8 cellular contexts compared by ENCODE assay signal in the genomic region with DNA sequence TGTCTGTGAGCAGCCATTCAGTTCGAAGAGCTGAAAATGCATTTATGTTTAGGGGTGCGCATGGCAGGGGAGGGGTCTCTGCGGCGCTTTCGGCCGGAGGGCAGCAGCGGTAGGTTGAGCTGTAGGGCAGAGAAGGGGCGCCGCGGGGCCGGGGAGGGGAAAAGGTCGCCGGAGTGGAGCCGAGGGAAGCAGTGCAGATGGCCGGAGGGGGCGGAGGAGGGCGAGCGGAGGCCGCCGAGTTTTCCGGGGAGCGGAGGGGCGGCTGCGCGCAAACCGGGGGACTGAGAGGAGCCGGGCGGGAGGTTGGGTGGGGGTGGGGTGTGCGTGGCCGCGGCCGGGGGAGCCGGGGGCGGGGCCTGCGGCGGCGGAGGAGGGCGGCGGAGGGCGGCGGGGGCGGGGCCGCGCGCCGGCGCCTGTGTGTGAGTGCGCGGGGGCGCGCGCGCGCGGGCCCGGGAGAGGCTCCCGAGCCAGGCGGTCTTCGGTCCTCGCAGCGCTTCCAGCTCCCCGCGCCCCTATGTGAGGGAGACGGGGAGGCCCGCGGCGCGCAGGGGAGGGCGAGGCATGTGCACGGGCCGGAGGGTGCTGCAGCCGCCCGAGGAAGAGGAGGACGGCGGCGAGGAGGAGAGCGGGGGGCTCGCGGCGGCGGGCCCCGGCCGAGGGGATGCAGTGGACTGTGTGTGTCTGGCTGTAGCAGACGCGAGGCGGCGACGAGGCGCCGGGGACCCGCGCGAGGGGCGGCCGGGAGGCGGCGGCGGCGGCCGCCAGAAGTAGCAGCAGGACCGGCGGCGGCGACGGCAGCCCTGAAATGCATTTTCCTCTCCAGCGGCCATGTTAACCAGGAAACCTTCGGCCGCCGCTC. TPM values are rescaled to one million over a fixed set of nuclear protein-coding genes. Genes with fewer than 3 reads are reported as not detected.
DNase-seq lines count a peak whose midpoint lies in the region; ATAC-seq and TF ChIP-seq lines count a peak whose summit lies in the region.

Gene DYRK2 (plus strand): TSS at position 440 of the 859 bp plus-strand sequence. CDS start 389 bp downstream, at position 829.

- H3K27me3 Mint-ChIP-seq in CD14-positive monocyte (ENCODE audit: low read depth in 3 of 3): peaks cover 10 to 21% (median 12%) of the 10 kb centered on the region in 3 donors

- peaks cover 0 to 2% (median 0%) of the 10 kb centered on the region in 7 donors for H3K9me3 Mint-ChIP-seq in CD14-positive monocyte

- no peak for TF ChIP-seq CTCF in CD14-positive monocyte (IDR thresholded peaks at IDR 0.05)
- TF ChIP-seq CTCF in epithelial cell of proximal tubule (conservative IDR thresholded peaks at IDR 0.05; ENCODE audit: low read depth, low read length): no peak

- H3K27ac Mint-ChIP-seq in CD14-positive monocyte: peak within 1 kb of the TSS; percentile 38 to 89 (median 79)

- intact Hi-C loops in CD14-positive monocyte (cut with micrococcal nuclease): no loop called here

- ATAC-seq in HG03442 (IDR thresholded peaks at IDR 0.05; ENCODE audit: unreplicated experiment): peak; percentile 46

- DNase-seq in CD14-positive monocyte (ENCODE audit: low spot score) (no peak), GM19238 (ENCODE audit: insufficient read length, low spot score) (peak; percentile 81), NOMO-1 treated with DMSO at 0.1 percent for 48 hours (lab: John Stamatoyannopoulos, UW; ENCODE audit: unreplicated experiment) (peak; percentile 47), activated T-cell treated with anti-CD3 and anti-CD28 coated beads for 4 hours (peak; percentile 58), epithelial cell of proximal tubule (ENCODE audit: low read depth) (no peak), mucosa of gallbladder (ENCODE audit: low spot score) (peak; percentile 83)
- peak; percentile 75 for DNase-seq in stimulated activated CD8-positive, alpha-beta memory T cell treated with anti-CD3 and anti-CD28 coated beads, Interleukin-4, amount 100 ng/mL, for 48 hours

- peaks cover 4 to 11% of the 10 kb centered on the region in 2 donors for H3K36me3 Mint-ChIP-seq in CD14-positive monocyte

- H3K4me1 Mint-ChIP-seq in CD14-positive monocyte: peaks cover 28% of the 10 kb centered on the region

- peak within 1 kb of the TSS; percentile 90 for H3K4me3 ChIP-seq in epithelial cell of proximal tubule (ENCODE audit: low read depth, low read length)

- H3K4me3 Mint-ChIP-seq in CD14-positive monocyte: peak within 1 kb of the TSS; percentile 93 to 99

RNA-seq across cellular contexts. Expression of gene DYRK2, which starts in this region (rescaled TPM):
- polyA plus RNA-seq in CD14-positive monocyte: 1 to 10 TPM; 7.5 to 9.7 TPM
- 24.7 and 29.6 TPM in 2 replicates for total RNA-seq in epithelial cell of proximal tubule
- 67.5 TPM for total RNA-seq in mucosa of gallbladder

Comparison
In these comparisons a context has a peak if more than half of its experiments do, and no peak if none do; other contexts are left out.
1. DNase-seq: peak in GM19238 (single experiment), NOMO-1 treated with DMSO at 0.1 percent for 48 hours (single experiment), activated T-cell treated with anti-CD3 and anti-CD28 coated beads for 4 hours (single experiment), mucosa of gallbladder (single experiment) and stimulated activated CD8-positive, alpha-beta memory T cell treated with anti-CD3 and anti-CD28 coated beads, Interleukin-4, amount 100 ng/mL, for 48 hours (single experiment); none in CD14-positive monocyte (single experiment) and epithelial cell of proximal tubule (single experiment).